In the genomic region with DNA sequence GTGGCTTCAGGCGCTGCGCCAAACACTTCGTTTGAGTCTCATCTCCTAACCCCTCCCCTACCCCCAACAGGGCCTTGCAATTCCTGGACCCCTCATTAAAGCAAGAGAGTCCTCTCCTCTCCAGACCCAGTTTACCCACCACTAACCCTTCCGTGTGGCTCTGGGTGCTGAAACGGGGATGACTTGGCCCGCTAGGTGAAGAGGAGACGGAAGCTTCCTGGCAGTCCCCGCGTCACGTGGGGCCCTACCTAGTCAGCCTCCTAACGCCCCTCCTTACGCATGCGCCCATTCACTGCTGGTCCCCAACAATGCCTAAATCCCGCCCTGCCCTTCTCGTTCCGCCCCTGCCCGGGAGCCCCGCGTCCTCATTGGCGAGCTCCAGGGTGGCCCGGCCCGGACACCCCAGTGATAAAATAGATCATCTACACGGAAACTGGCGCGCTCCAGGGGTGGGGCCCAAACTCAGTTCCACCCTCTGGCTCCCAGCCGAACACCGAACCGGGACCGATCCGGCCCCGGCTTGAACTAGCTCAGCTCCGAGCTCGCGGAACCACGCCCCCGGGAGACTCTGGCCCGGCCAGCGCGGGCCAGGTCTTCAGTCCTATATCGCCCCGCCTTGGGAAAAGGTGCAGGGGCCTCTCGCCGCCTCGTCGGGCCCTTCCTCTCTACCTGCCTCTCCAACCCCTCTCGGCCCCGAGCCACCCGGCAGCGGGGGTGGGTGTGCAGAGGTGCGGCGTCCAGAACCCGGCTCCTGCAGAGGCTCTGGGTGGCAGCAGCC, we compare ENCODE assay signal across 8 cellular contexts. TPM values are rescaled to one million over a fixed set of nuclear protein-coding genes. Genes with fewer than 3 reads are reported as not detected.
A peak's percentile ranks its signal among the peaks of the same experiment; 100 is the strongest.
DNase-seq lines count a peak whose midpoint lies in the region; ATAC-seq and TF ChIP-seq lines count a peak whose summit lies in the region.

A gene with protein sequence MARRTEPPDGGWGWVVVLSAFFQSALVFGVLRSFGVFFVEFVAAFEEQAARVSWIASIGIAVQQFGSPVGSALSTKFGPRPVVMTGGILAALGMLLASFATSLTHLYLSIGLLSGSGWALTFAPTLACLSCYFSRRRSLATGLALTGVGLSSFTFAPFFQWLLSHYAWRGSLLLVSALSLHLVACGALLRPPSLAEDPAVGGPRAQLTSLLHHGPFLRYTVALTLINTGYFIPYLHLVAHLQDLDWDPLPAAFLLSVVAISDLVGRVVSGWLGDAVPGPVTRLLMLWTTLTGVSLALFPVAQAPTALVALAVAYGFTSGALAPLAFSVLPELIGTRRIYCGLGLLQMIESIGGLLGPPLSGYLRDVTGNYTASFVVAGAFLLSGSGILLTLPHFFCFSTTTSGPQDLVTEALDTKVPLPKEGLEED (plus strand): TSS at position 425 of the 778 bp plus-strand sequence. CDS start 368 bp downstream, outside the sequence.

- POLR2A ChIA-PET in naive thymus-derived CD4-positive, alpha-beta T cell (lab: Charles Lee), result interaction anchor here (0.6 to 2.2 kb wide), 27 partner anchors 8 to 799 kb away, joined by 3 to 50 read pairs (median 4); a partner anchor contains a TSS

- no peaks in the 10 kb centered on the region for H3K27me3 ChIP-seq in RWPE2 (ENCODE audit: insufficient read depth, poor library complexity, severe bottlenecking)
- no peaks in the 10 kb centered on the region for H3K27me3 ChIP-seq in naive thymus-derived CD4-positive, alpha-beta T cell (ENCODE audit: control insufficient read depth in 2 of 2, insufficient read depth in 2 of 2, low read length in 2 of 2)

- H3K4me3 Mint-ChIP-seq in activated T-helper 2 cell treated with anti-CD3 and anti-CD28 coated beads, Interferon-gamma antibody, Interleukin-2, Interleukin-4, amounts not matched to agents 10 μg/mL and 5 μg/mL and 100 μg/mL, durations not matched to agents 14 hours and 24 hours and 36 hours (ENCODE audit: low read depth), result peak within 1 kb of the TSS; percentile 90
- H3K4me3 Mint-ChIP-seq in naive thymus-derived CD4-positive, alpha-beta T cell, result peak within 1 kb of the TSS; percentile 89 to 95 (median 93)
- peak within 1 kb of the TSS; percentile 95 to 99 for H3K4me3 Mint-ChIP-seq in stimulated activated naive B cell treated with anti-CD40 and anti-IgM and Interleukin-4, amounts not matched to agents 10 μg/mL and 1 μg/mL and 100 μg/mL, for 72 hours

- intact Hi-C loops in activated T-helper 2 cell treated with anti-CD3 and anti-CD28 coated beads, Interferon-gamma antibody, Interleukin-2, Interleukin-4, amounts not matched to agents 10 μg/mL and 5 μg/mL and 100 μg/mL, durations not matched to agents 14 hours and 24 hours and 36 hours (cut with micrococcal nuclease), result loop anchor here (1.0 to 2.0 kb wide), 5 partner anchors 9 to 184 kb away; a partner anchor contains a TSS
- intact Hi-C loops in naive thymus-derived CD4-positive, alpha-beta T cell (cut with micrococcal nuclease), result loop anchor here (1.0 to 5.0 kb wide), 8 partner anchors 10 to 652 kb away; a partner anchor contains a TSS

- peak; percentile 96 for DNase-seq in ELF-1 (ENCODE audit: low read depth, low spot score)
- DNase-seq in H4 (ENCODE audit: low spot score), result peak; percentile 95
- DNase-seq in LNCaP clone FGC (ENCODE audit: low read depth), result peak; percentile 90
- DNase-seq in RWPE2 (ENCODE audit: low spot score), result peak; percentile 98
- DNase-seq in activated T-helper 2 cell treated with anti-CD3 and anti-CD28 coated beads, Interferon-gamma antibody, Interleukin-2, Interleukin-4, amounts not matched to agents 10 μg/mL and 5 μg/mL and 100 μg/mL, durations not matched to agents 14 hours and 24 hours and 36 hours (ENCODE audit: low spot score), result peak; percentile 99
- peak; percentile 92 for DNase-seq in fibroblast of mammary gland (ENCODE audit: low read depth)
- DNase-seq in naive thymus-derived CD4-positive, alpha-beta T cell, result peak; percentile 87 to 99 (median 97)
- DNase-seq in stimulated activated naive B cell treated with anti-CD40 and anti-IgM and Interleukin-4, amounts not matched to agents 10 μg/mL and 1 μg/mL and 100 μg/mL, for 72 hours, result peak; percentile 97

- H3K4me3 ChIP-seq in LNCaP clone FGC (ENCODE audit: low read depth, low read length) (peak within 1 kb of the TSS; percentile 73), RWPE2 (ENCODE audit: severe bottlenecking) (peak within 1 kb of the TSS; percentile 46), fibroblast of mammary gland (ENCODE audit: control insufficient read depth, low read depth, low read length) (peak within 1 kb of the TSS; percentile 79)
- H3K4me3 ChIP-seq in naive thymus-derived CD4-positive, alpha-beta T cell (ENCODE audit: low read length), result peak within 1 kb of the TSS; percentile 67

- CTCF ChIA-PET in naive thymus-derived CD4-positive, alpha-beta T cell (lab: Charles Lee), result interaction anchor here (0.6 to 3.7 kb wide), 11 partner anchors 11 to 1781 kb away, joined by 3 to 33 read pairs (median 4); a partner anchor contains a TSS

- H3K27ac Mint-ChIP-seq in activated T-helper 2 cell treated with anti-CD3 and anti-CD28 coated beads, Interferon-gamma antibody, Interleukin-2, Interleukin-4, amounts not matched to agents 10 μg/mL and 5 μg/mL and 100 μg/mL, durations not matched to agents 14 hours and 24 hours and 36 hours, result peak within 1 kb of the TSS; percentile 96
- peak within 1 kb of the TSS; percentile 96 to 99 (median 98) for H3K27ac Mint-ChIP-seq in naive thymus-derived CD4-positive, alpha-beta T cell
- H3K27ac Mint-ChIP-seq in stimulated activated naive B cell treated with anti-CD40 and anti-IgM and Interleukin-4, amounts not matched to agents 10 μg/mL and 1 μg/mL and 100 μg/mL, for 72 hours, result peak within 1 kb of the TSS; percentile 99

- no peaks in the 10 kb centered on the region for H3K36me3 ChIP-seq in RWPE2 (ENCODE audit: low read depth)
- H3K36me3 ChIP-seq in naive thymus-derived CD4-positive, alpha-beta T cell (ENCODE audit: control insufficient read depth in 2 of 3, insufficient read depth in 3 of 3, low read length in 3 of 3), result no peaks in the 10 kb centered on the region

- H3K9me3 ChIP-seq in RWPE2 (ENCODE audit: severe bottlenecking), result no peaks in the 10 kb centered on the region
- no peaks in the 10 kb centered on the region for H3K9me3 ChIP-seq in naive thymus-derived CD4-positive, alpha-beta T cell (ENCODE audit: control insufficient read depth in 2 of 3, low read length in 3 of 3)

- no peaks in the 10 kb centered on the region for H3K9me3 Mint-ChIP-seq in activated T-helper 2 cell treated with anti-CD3 and anti-CD28 coated beads, Interferon-gamma antibody, Interleukin-2, Interleukin-4, amounts not matched to agents 10 μg/mL and 5 μg/mL and 100 μg/mL, durations not matched to agents 14 hours and 24 hours and 36 hours
- H3K9me3 Mint-ChIP-seq in naive thymus-derived CD4-positive, alpha-beta T cell, result peaks cover 0 to 1% (median 0%) of the 10 kb centered on the region in 11 donors
- no peaks in the 10 kb centered on the region for H3K9me3 Mint-ChIP-seq in stimulated activated naive B cell treated with anti-CD40 and anti-IgM and Interleukin-4, amounts not matched to agents 10 μg/mL and 1 μg/mL and 100 μg/mL, for 72 hours

- H3K27me3 Mint-ChIP-seq in activated T-helper 2 cell treated with anti-CD3 and anti-CD28 coated beads, Interferon-gamma antibody, Interleukin-2, Interleukin-4, amounts not matched to agents 10 μg/mL and 5 μg/mL and 100 μg/mL, durations not matched to agents 14 hours and 24 hours and 36 hours (ENCODE audit: low read depth), result no peaks in the 10 kb centered on the region
- no peaks in the 10 kb centered on the region for H3K27me3 Mint-ChIP-seq in naive thymus-derived CD4-positive, alpha-beta T cell
- no peaks in the 10 kb centered on the region for H3K27me3 Mint-ChIP-seq in stimulated activated naive B cell treated with anti-CD40 and anti-IgM and Interleukin-4, amounts not matched to agents 10 μg/mL and 1 μg/mL and 100 μg/mL, for 72 hours

- peak within 1 kb of the TSS; percentile 76 for H3K27ac ChIP-seq in RWPE2 (ENCODE audit: poor library complexity, severe bottlenecking)
- H3K27ac ChIP-seq in naive thymus-derived CD4-positive, alpha-beta T cell (ENCODE audit: low read depth, low read length), result peak within 1 kb of the TSS; percentile 94

- peak; percentile 89 for ATAC-seq in RWPE2 (ENCODE audit: low read depth)
- ATAC-seq in naive thymus-derived CD4-positive, alpha-beta T cell, result peak; percentile 95
- ATAC-seq in stimulated activated naive B cell treated with anti-CD40 and anti-IgM and Interleukin-4, amounts not matched to agents 10 μg/mL and 1 μg/mL and 100 μg/mL, for 72 hours (replicated peaks), result peak; percentile 91 to 94

- TF ChIP-seq CTCF in LNCaP clone FGC (IDR thresholded peaks at IDR 0.05; ENCODE audit: control insufficient read depth, extremely low read depth, insufficient read depth), result no peak
- no peak for TF ChIP-seq CTCF in RWPE2 (IDR thresholded peaks at IDR 0.05; ENCODE audit: poor library complexity, severe bottlenecking)
- TF ChIP-seq CTCF in fibroblast of mammary gland (conservative IDR thresholded peaks at IDR 0.05; ENCODE audit: control insufficient read depth, insufficient read depth, low read depth, low read length), result no peak

- peaks cover 3% of the 10 kb centered on the region for H3K4me1 ChIP-seq in RWPE2 (ENCODE audit: insufficient read depth, poor library complexity, severe bottlenecking)
- peaks cover 26 to 36% of the 10 kb centered on the region in 2 donors for H3K4me1 ChIP-seq in naive thymus-derived CD4-positive, alpha-beta T cell (ENCODE audit: control insufficient read depth in 2 of 2, insufficient read depth in 2 of 2, low read length in 2 of 2)

- peaks cover 31% of the 10 kb centered on the region for H3K4me1 Mint-ChIP-seq in activated T-helper 2 cell treated with anti-CD3 and anti-CD28 coated beads, Interferon-gamma antibody, Interleukin-2, Interleukin-4, amounts not matched to agents 10 μg/mL and 5 μg/mL and 100 μg/mL, durations not matched to agents 14 hours and 24 hours and 36 hours (ENCODE audit: low read depth)
- H3K4me1 Mint-ChIP-seq in naive thymus-derived CD4-positive, alpha-beta T cell, result peaks cover 39 to 80% (median 58%) of the 10 kb centered on the region in 7 donors
- H3K4me1 Mint-ChIP-seq in stimulated activated naive B cell treated with anti-CD40 and anti-IgM and Interleukin-4, amounts not matched to agents 10 μg/mL and 1 μg/mL and 100 μg/mL, for 72 hours, result peaks cover 23 to 47% of the 10 kb centered on the region in 2 donors

- peaks cover 10% of the 10 kb centered on the region for H3K36me3 Mint-ChIP-seq in activated T-helper 2 cell treated with anti-CD3 and anti-CD28 coated beads, Interferon-gamma antibody, Interleukin-2, Interleukin-4, amounts not matched to agents 10 μg/mL and 5 μg/mL and 100 μg/mL, durations not matched to agents 14 hours and 24 hours and 36 hours (ENCODE audit: low read depth)
- peaks cover 0 to 8% (median 0%) of the 10 kb centered on the region in 5 donors for H3K36me3 Mint-ChIP-seq in naive thymus-derived CD4-positive, alpha-beta T cell
- peaks cover 5% of the 10 kb centered on the region in 2 donors for H3K36me3 Mint-ChIP-seq in stimulated activated naive B cell treated with anti-CD40 and anti-IgM and Interleukin-4, amounts not matched to agents 10 μg/mL and 1 μg/mL and 100 μg/mL, for 72 hours

RNA-seq across cellular contexts. Expression of the gene that starts here (rescaled TPM):
- 0.77 TPM in 1 of 2 replicates, not detected in the other for total RNA-seq in H4 (2014; rRNA removed; shearing (Covaris generic))
- total RNA-seq in activated T-helper 2 cell treated with anti-CD3 and anti-CD28 coated beads, Interferon-gamma antibody, Interleukin-2, Interleukin-4, amounts not matched to agents 10 μg/mL and 5 μg/mL and 100 μg/mL, durations not matched to agents 14 hours and 24 hours and 36 hours, result 15.8 and 17.4 TPM in 2 replicates
- total RNA-seq in naive thymus-derived CD4-positive, alpha-beta T cell, result 10 to 100 TPM in 3 of 5 experiments, 1 to 10 TPM in 2; 3.4 to 20.9 (median 15.0) TPM
- polyA plus RNA-seq in naive thymus-derived CD4-positive, alpha-beta T cell, result 1 to 10 TPM; 1.8 to 3.5 TPM

Comparison
In these comparisons a context has a peak if more than half of its experiments do, and no peak if none do; other contexts are left out.
1. Peak in every context shown above with its lines: DNase-seq, ATAC-seq, H3K4me3 ChIP-seq and H3K27ac ChIP-seq.
2. Peak in DNase-seq in H4; RNA of the gene not detected or under 1 TPM.